Comparison of ENCODE assay signal across 9 cellular contexts in genomic region chr12:122895290-122895689, GRCh38. TPM values are rescaled to one million over a fixed set of nuclear protein-coding genes. Genes with fewer than 3 reads are reported as not detected.
DNase-seq lines count a peak whose midpoint lies in the region; ATAC-seq, FAIRE-seq and TF ChIP-seq lines count a peak whose summit lies in the region.
"Had no signal": no experiment of that assay in that cellular context is flagged by ENCODE, and none has a peak within 500 bp of the region (broad histone marks: within the 10 kb centered on the region; RNA-seq: fewer than 3 reads in every experiment).

No MANE protein-coding gene starts in this region.

- H2AK5ac ChIP-seq in H1 (ENCODE audit: low read depth, low read length) = no peak overlapping the region

- TF ChIP-seq CTCF in BE2C (IDR thresholded peaks at IDR 0.05; ENCODE audit: low read depth, low read length) = no peak
- TF ChIP-seq CTCF in H1 (IDR thresholded peaks at IDR 0.05; ENCODE audit: control extremely low read depth in 1 of 3, insufficient read depth in 1 of 3, low read depth in 1 of 3, low read length in 3 of 3) = no peak

- ATAC-seq in naive thymus-derived CD8-positive, alpha-beta T cell = peak in 1 of 2 donors; percentile 8
- ATAC-seq in esophagus mucosa = no peak
- ATAC-seq in HG02623 (IDR thresholded peaks at IDR 0.05; ENCODE audit: unreplicated experiment) = no peak

- TF ChIP-seq EP300 in H1 (IDR thresholded peaks at IDR 0.05; ENCODE audit: borderline replicate concordance in 1 of 2, low read depth in 2 of 2, low read length in 2 of 2) = no peak

- peak overlapping the region; percentile 39 for H3K56ac ChIP-seq in H1 (replicated peaks; ENCODE audit: insufficient read length, low read depth, low read length)

- 0 out of 2 replicates have a peak overlapping the region, but pooled peaks have one; percentile 39 for H2BK12ac ChIP-seq in H1 (ENCODE audit: low read depth, low read length)

- H2BK15ac ChIP-seq in H1 (ENCODE audit: low read length) = no peak overlapping the region; the same call in 1 of the 2 replicates

- H3K27me3 ChIP-seq in BE2C (0 out of 2 replicates have a peak, but pooled peaks cover 4% of the 10 kb centered on the region), H1 (replicated peaks in 1 of 4; ENCODE audit: control insufficient read depth in 3 of 4, extremely low read depth in 1 of 4, insufficient read depth in 3 of 4, low read length in 3 of 4) (peaks cover 3 to 28% (median 20%) of the 10 kb centered on the region in 4 experiments)

- H3K36me3 ChIP-seq in BE2C (no peaks in the 10 kb centered on the region), H1 (ENCODE audit: control insufficient read depth in 2 of 4, insufficient read depth in 4 of 4, low read length in 3 of 4) (no peaks in the 10 kb centered on the region)

- 26% methylated on average over 8 of the region's 8 CpGs; no CpG with 5 or more reads in 1 of the 2 experiments for WGBS in H1 (ENCODE audit: extremely low coverage in 1 of 2, insufficient coverage in 1 of 2, insufficient read length in 1 of 2, insufficient replicate concordance in 2 of 2, low coverage in 1 of 2, low lambda C conversion rate in 2 of 2, missing lambda C conversion rate in 1 of 2), 2 experiments

- H3K27ac ChIP-seq in H1 (ENCODE audit: low read depth, low read length) = no peak overlapping the region

- no peak overlapping the region for H2BK20ac ChIP-seq in H1 (ENCODE audit: low read length)

- peaks cover 4 to 9% of the 10 kb centered on the region in 2 experiments for H4K20me1 ChIP-seq in H1 (replicated peaks in 1 of 2; ENCODE audit: control insufficient read depth in 1 of 2, insufficient read depth in 2 of 2, low read length in 2 of 2)

- no peak overlapping the region for H2BK120ac ChIP-seq in H1 (replicated peaks; ENCODE audit: low read depth, low read length)

- H3K23me2 ChIP-seq in H1 (ENCODE audit: low read depth, low read length) = peaks cover 4% of the 10 kb centered on the region; the same call in 1 of the 2 replicates

- H3K4ac ChIP-seq in H1 (replicated peaks; ENCODE audit: insufficient read length, low read depth, low read length) = no peak overlapping the region

- H3K4me1 Mint-ChIP-seq in naive thymus-derived CD8-positive, alpha-beta T cell = peaks cover 36 to 96% (median 91%) of the 10 kb centered on the region in 4 donors

- FAIRE-seq in H1 (lab: Jason Lieb, UNC) = no peak
- FAIRE-seq: endometrium had no signal

- H2BK5ac ChIP-seq in H1 (ENCODE audit: low read depth, low read length) = no peak overlapping the region

- DNase-seq in BE2C (no peak), NCI-H82 (lab: John Stamatoyannopoulos, UW) (peak; percentile 73), H1 (ENCODE audit: low read depth in 1 of 2, low spot score in 2 of 2) (no peak), COLO829 (ENCODE audit: low spot score) (no peak), T-helper 9 cell (no peak)
- DNase-seq in naive thymus-derived CD8-positive, alpha-beta T cell = no peak

- no peak overlapping the region for H2AFZ ChIP-seq in H1 (ENCODE audit: low read length)

- peaks cover 9% of the 10 kb centered on the region for H3K4me1 ChIP-seq in BE2C
- peaks cover 5 to 19% (median 7%) of the 10 kb centered on the region in 4 experiments; a peak in 6 of 7 replicates for H3K4me1 ChIP-seq in H1 (replicated peaks in 1 of 4; ENCODE audit: control insufficient read depth in 3 of 4, insufficient read depth in 4 of 4, low read length in 3 of 4)

- CTCF ChIA-PET in H1 (lab: Charles Lee; ENCODE audit: partially characterized antibody) = interaction anchor here (1.2 to 2.7 kb wide), 3 partner anchors 28 to 57 kb away, joined by 3 to 8 read pairs (median 7); no protein-coding TSS in a partner anchor

- no peak for TF ChIP-seq POLR2A in H1 (IDR thresholded peaks at IDR 0.05; ENCODE audit: control extremely low read depth in 1 of 2, low read depth in 2 of 2, low read length in 2 of 2)

- H3K18ac ChIP-seq in H1 (ENCODE audit: extremely low read depth, low read length) = no peak overlapping the region

- POLR2A ChIA-PET in H1 (lab: Charles Lee; ENCODE audit: partially characterized antibody) = interaction anchor here (0.7 to 1.7 kb wide), 4 partner anchors 9 to 226 kb away, joined by 3 to 4 read pairs (median 3); no protein-coding TSS in a partner anchor
- POLR2A ChIA-PET in naive thymus-derived CD8-positive, alpha-beta T cell (lab: Charles Lee) = interaction anchor here (0.6 to 3.0 kb wide), 11 partner anchors 9 to 338 kb away, joined by 3 to 27 read pairs (median 7); partner anchors contain the start of genes MPHOSPH9, MTRFR and OGFOD2

- peak overlapping the region; percentile 89 for H4K8ac ChIP-seq in H1 (ENCODE audit: extremely low read depth, insufficient read depth, low read length)

- H3K36me3 Mint-ChIP-seq in naive thymus-derived CD8-positive, alpha-beta T cell = peaks cover 0 to 10% (median 0%) of the 10 kb centered on the region in 3 donors

- no peak for TF ChIP-seq RAD21 in H1 (IDR thresholded peaks at IDR 0.05 in 1 of 2, conservative IDR thresholded peaks at IDR 0.05 in 1 of 2; ENCODE audit: low read depth in 2 of 2, low read length in 2 of 2)

- no peak overlapping the region for H4K5ac ChIP-seq in H1 (ENCODE audit: insufficient read length, low read depth, low read length)

- peaks cover 0 to 32% of the 10 kb centered on the region in 2 experiments; a peak in 2 of 4 replicates for H3K79me2 ChIP-seq in H1 (ENCODE audit: control insufficient read depth in 1 of 2, insufficient read depth in 2 of 2, low read length in 2 of 2)

- peaks cover 3% of the 10 kb centered on the region; the same call in 1 of the 2 replicates for H3K9me3 ChIP-seq in BE2C
- no peaks in the 10 kb centered on the region for H3K9me3 ChIP-seq in H1 (ENCODE audit: insufficient read depth in 2 of 2, low read depth in 1 of 2, low read length in 1 of 2)

- H3K9me3 Mint-ChIP-seq in naive thymus-derived CD8-positive, alpha-beta T cell = no peaks in the 10 kb centered on the region

- H4K91ac ChIP-seq in H1 (replicated peaks; ENCODE audit: insufficient read length, low read length) = no peak overlapping the region

- H3K9ac ChIP-seq in H1 (replicated peaks in 1 of 4; ENCODE audit: extremely low read depth in 1 of 4, low read depth in 3 of 4, low read length in 3 of 4) = peak overlapping the region in 3 of 4 experiments; percentile 62 to 75 (median 69); a peak in 6 of 7 replicates

- peak overlapping the region; percentile 91 to 100 (median 99) for H3K27ac Mint-ChIP-seq in naive thymus-derived CD8-positive, alpha-beta T cell

- no peak overlapping the region for H3K14ac ChIP-seq in H1 (ENCODE audit: insufficient read length)

- no peak overlapping the region for H3K23ac ChIP-seq in H1 (ENCODE audit: insufficient read length)

- peak overlapping the region; percentile 97 for H3K4me3 ChIP-seq in BE2C (ENCODE audit: low read depth, low read length)
- H3K4me3 ChIP-seq in H1 (ENCODE audit: extremely low read depth in 1 of 4, insufficient read depth in 2 of 4, low read depth in 3 of 4, low read length in 4 of 4) = peak overlapping the region; percentile 46 to 91 (median 74)

- no peaks in the 10 kb centered on the region for H3K27me3 Mint-ChIP-seq in naive thymus-derived CD8-positive, alpha-beta T cell

- peak overlapping the region; percentile 69 to 94 for H3K4me2 ChIP-seq in H1 (ENCODE audit: insufficient read depth in 1 of 2, low read depth in 2 of 2, low read length in 2 of 2)

- no peaks in the 10 kb centered on the region; the same call in 1 of the 2 replicates for H3K79me1 ChIP-seq in H1 (ENCODE audit: low read depth, low read length)

- peak overlapping the region; percentile 90 to 99 (median 95) for H3K4me3 Mint-ChIP-seq in naive thymus-derived CD8-positive, alpha-beta T cell

TF ChIP-seq in H1, 55 proteins besides CTCF, POLR2A, EP300 and RAD21:
- TF ChIP-seq RNF2 (IDR thresholded peaks at IDR 0.05; ENCODE audit: borderline replicate concordance, low read depth, low read length, missing control alignments, poor library complexity, severe bottlenecking) (no peak), BACH1 (IDR thresholded peaks at IDR 0.05; ENCODE audit: low read length) (no peak), JUN (IDR thresholded peaks at IDR 0.05; ENCODE audit: low read depth, low read length) (no peak), GABPA (IDR thresholded peaks at IDR 0.05; ENCODE audit: borderline replicate concordance, insufficient read depth, low read length) (no peak), CREB1 (IDR thresholded peaks at IDR 0.05) (no peak), FOSL1 (IDR thresholded peaks at IDR 0.05; ENCODE audit: insufficient read depth, low read depth, low read length) (no peak), SP1 (IDR thresholded peaks at IDR 0.05; ENCODE audit: low read depth, low read length) (no peak), CBX5 (IDR thresholded peaks at IDR 0.05; ENCODE audit: low read depth, low read length) (no peak), ATF2 (IDR thresholded peaks at IDR 0.05; ENCODE audit: low read length) (no peak), ASH2L (IDR thresholded peaks at IDR 0.05; ENCODE audit: low read length) (no peak)

RNA-seq across cellular contexts. Expression of gene VPS37B, which starts 0.6 kb away (rescaled TPM):
- 34.9 TPM for polyA plus RNA-seq in BE2C (2012; ENCODE audit: insufficient read depth, insufficient read length, low read depth)
- total RNA-seq in H1 (2021; fragmentation: NEBNext Ultra II Directional; extraction: Animal tissue kit (Norgen Biotek cat#: 25700)) = 11.9 and 13.1 TPM in 2 replicates
- polyA plus RNA-seq in H1 (2011; rRNA removed) = 15.7 and 17.2 TPM in 2 replicates
- 10.8 TPM for polyA plus RNA-seq in H1 (2011; cell fraction: cytosol; rRNA removed)
- 12.1 TPM for polyA plus RNA-seq in H1 (2011; cell fraction: nucleus; rRNA removed)
- 6.6 to 13.4 TPM (median 11.1 TPM) in 4 replicates for polyA plus RNA-seq in H1 (2012, experiment 1 of 2)
- 12.1 TPM for polyA plus RNA-seq in H1 (2012, experiment 2 of 2)
- 7.0 TPM for polyA plus RNA-seq in H1 (2013, experiment 1 of 2)
- 7.9 TPM for polyA plus RNA-seq in H1 (2013, experiment 2 of 2)
- polyA minus RNA-seq in H1 (2011; rRNA and poly(A)+ RNA removed) = 4.0 and 5.7 TPM in 2 replicates
- polyA minus RNA-seq in H1 (2011; cell fraction: cytosol; rRNA and poly(A)+ RNA removed) = 8.7 TPM
- 7.7 TPM for polyA minus RNA-seq in H1 (2011; cell fraction: nucleus; rRNA and poly(A)+ RNA removed)
- total RNA-seq in naive thymus-derived CD8-positive, alpha-beta T cell = 10 to 100 TPM; 36.4 to 37.2 TPM
- 10 to 100 TPM; 15.2 to 19.4 (median 19.3) TPM for polyA plus RNA-seq in naive thymus-derived CD8-positive, alpha-beta T cell
- total RNA-seq in esophagus mucosa = 51.4 TPM
